Comparison of ENCODE assay signal across 7 cellular contexts in genomic region chr3:45554001-45554691, GRCh38. TPM values are rescaled to one million over a fixed set of nuclear protein-coding genes. Genes with fewer than 3 reads are reported as not detected.
A peak's percentile ranks its signal among the peaks of the same experiment; 100 is the strongest.
DNase-seq lines count a peak whose midpoint lies in the region; ATAC-seq lines count a peak whose summit lies in the region.

No MANE protein-coding gene starts in this region.

- no peak overlapping the region for H3K27ac Mint-ChIP-seq in activated T-helper 17 cell treated with anti-CD3 and anti-CD28 coated beads, Interleukin-2, amount 50 U/mL, for 72 hours
- H3K27ac Mint-ChIP-seq in memory B cell, result peak overlapping the region; percentile 47

- peak; percentile 59 for ATAC-seq in GM19455 (IDR thresholded peaks at IDR 0.05; ENCODE audit: unreplicated experiment)
- ATAC-seq in HG03439 (IDR thresholded peaks at IDR 0.05; ENCODE audit: unreplicated experiment), result peak; percentile 53
- peak; percentile 25 for ATAC-seq in activated T-helper 17 cell treated with anti-CD3 and anti-CD28 coated beads, Interleukin-2, amount 50 U/mL, for 72 hours (replicated peaks)
- ATAC-seq in memory B cell (ENCODE audit: low read depth), result peak; percentile 47

- H3K36me3 Mint-ChIP-seq in activated T-helper 17 cell treated with anti-CD3 and anti-CD28 coated beads, Interleukin-2, amount 50 U/mL, for 72 hours (ENCODE audit: low read depth), result no peaks in the 10 kb centered on the region
- no peaks in the 10 kb centered on the region for H3K36me3 Mint-ChIP-seq in memory B cell

- no peaks in the 10 kb centered on the region for H3K27me3 Mint-ChIP-seq in activated T-helper 17 cell treated with anti-CD3 and anti-CD28 coated beads, Interleukin-2, amount 50 U/mL, for 72 hours
- no peaks in the 10 kb centered on the region for H3K27me3 Mint-ChIP-seq in memory B cell

- DNase-seq in memory B cell (ENCODE audit: low spot score in 2 of 2), result no peak
- no peak for DNase-seq in Ammon's horn (ENCODE audit: low spot score)
- DNase-seq in NCI-H446 treated with DMSO at 0.1 percent for 48 hours (lab: John Stamatoyannopoulos, UW), result no peak
- no peak for DNase-seq in activated T-cell treated with anti-CD3 and anti-CD28 coated beads, Interleukin-2, amount 50 U/mL, for 48 hours

- no peaks in the 10 kb centered on the region for H3K4me1 Mint-ChIP-seq in activated T-helper 17 cell treated with anti-CD3 and anti-CD28 coated beads, Interleukin-2, amount 50 U/mL, for 72 hours
- H3K4me1 Mint-ChIP-seq in memory B cell, result peaks cover 17% of the 10 kb centered on the region

- no peaks in the 10 kb centered on the region for H3K9me3 Mint-ChIP-seq in activated T-helper 17 cell treated with anti-CD3 and anti-CD28 coated beads, Interleukin-2, amount 50 U/mL, for 72 hours
- no peaks in the 10 kb centered on the region for H3K9me3 Mint-ChIP-seq in memory B cell

- no peak overlapping the region for H3K4me3 Mint-ChIP-seq in activated T-helper 17 cell treated with anti-CD3 and anti-CD28 coated beads, Interleukin-2, amount 50 U/mL, for 72 hours
- H3K4me3 Mint-ChIP-seq in memory B cell, result no peak overlapping the region

RNA-seq across cellular contexts. Expression of gene LIMD1, which starts 40.4 kb away (rescaled TPM):
- 10 to 100 TPM; 27.6 to 46.5 TPM for total RNA-seq in activated T-helper 17 cell treated with anti-CD3 and anti-CD28 coated beads, Interleukin-2, amount 50 U/mL, for 72 hours
